Comparison of ENCODE assay signal across 14 cellular contexts in the genomic region with DNA sequence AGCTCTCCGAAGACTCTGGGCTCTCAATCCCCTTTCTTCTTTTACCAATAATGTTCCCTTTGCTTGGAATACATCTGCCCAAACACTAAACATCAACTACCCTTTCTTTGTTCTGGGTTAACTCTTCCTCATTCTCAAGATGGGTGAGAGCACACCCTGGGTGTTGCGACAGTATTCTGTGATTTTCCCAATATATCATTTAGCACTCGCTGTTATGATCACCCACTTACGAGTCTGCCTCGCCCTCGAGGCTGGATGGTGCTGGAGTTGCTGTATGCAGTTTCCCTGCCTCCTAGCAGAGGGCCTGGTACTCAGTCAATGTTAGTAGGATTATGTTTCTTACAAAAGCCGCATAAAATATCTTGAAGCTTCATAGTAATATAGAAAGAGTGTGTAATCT.
DNase-seq lines count a peak whose midpoint lies in the region; ATAC-seq and TF ChIP-seq lines count a peak whose summit lies in the region.
"Had no signal": no experiment of that assay in that cellular context is flagged by ENCODE, and none has a peak within 500 bp of the region (broad histone marks: within the 10 kb centered on the region; RNA-seq: fewer than 3 reads in every experiment).

No MANE protein-coding gene starts in this region.

- WGBS in body of pancreas, 2 donors = 73 to 80% methylated on average over 7 of the region's 7 CpGs

- no peaks in the 10 kb centered on the region for H3K36me3 Mint-ChIP-seq in stimulated activated naive B cell treated with anti-CD40 and anti-IgM and Interleukin-4, amounts not matched to agents 10 μg/mL and 1 μg/mL and 100 μg/mL, for 72 hours

- H3K9me3 Mint-ChIP-seq in stimulated activated naive B cell treated with anti-CD40 and anti-IgM and Interleukin-4, amounts not matched to agents 10 μg/mL and 1 μg/mL and 100 μg/mL, for 72 hours = no peaks in the 10 kb centered on the region
- H3K9me3 Mint-ChIP-seq: T-helper 2 cell treated with Interferon-gamma antibody and Interleukin-4, amounts not matched to agents 5 μg/mL and 100 μg/mL, for 36 hours had no signal

- H3K4me1 Mint-ChIP-seq in stimulated activated naive B cell treated with anti-CD40 and anti-IgM and Interleukin-4, amounts not matched to agents 10 μg/mL and 1 μg/mL and 100 μg/mL, for 72 hours = no peaks in the 10 kb centered on the region

- TF ChIP-seq POLR2A in body of pancreas (IDR thresholded peaks at IDR 0.05) = no peak

- peak; percentile 32 for DNase-seq in CD1c-positive myeloid dendritic cell (ENCODE audit: extremely low spot score)
- DNase-seq in NCI-H146 (lab: John Stamatoyannopoulos, UW) = peak; percentile 61
- no peak for DNase-seq in body of pancreas
- DNase-seq in lower lobe of right lung = peak; percentile 53
- DNase-seq in activated CD4-positive, alpha-beta T cell treated with anti-CD3 and anti-CD28 coated beads for 4 hours = no peak
- no peak for DNase-seq in stimulated activated naive B cell treated with anti-CD40 and anti-IgM and Interleukin-4, amounts not matched to agents 10 μg/mL and 1 μg/mL and 100 μg/mL, for 72 hours
- DNase-seq: activated effector memory CD4-positive, alpha-beta T cell treated with anti-CD3 and anti-CD28 coated beads, Interleukin-2, amount 50 U/mL, for 16 hours; mesenchymal stem cell; NCI-H446 treated with DMSO at 0.1 percent for 48 hours; psoas muscle; stimulated activated CD4-positive, alpha-beta T cell treated with anti-CD3 and anti-CD28 coated beads, Interleukin-2, amount 100 ng/mL, for 24 hours had no signal

- H3K27me3 ChIP-seq in body of pancreas (no peaks in the 10 kb centered on the region), lower lobe of right lung (ENCODE audit: low read depth) (no peaks in the 10 kb centered on the region)

- intact Hi-C loops in body of pancreas (cut with DNase I) = no loop called here
- intact Hi-C loops in lower lobe of right lung (cut with DNase I) = no loop called here

- no peak overlapping the region for H3K4me3 Mint-ChIP-seq in stimulated activated naive B cell treated with anti-CD40 and anti-IgM and Interleukin-4, amounts not matched to agents 10 μg/mL and 1 μg/mL and 100 μg/mL, for 72 hours
- H3K4me3 Mint-ChIP-seq: T-helper 2 cell treated with Interferon-gamma antibody and Interleukin-4, amounts not matched to agents 5 μg/mL and 100 μg/mL, for 36 hours had no signal

- TF ChIP-seq CTCF in body of pancreas (IDR thresholded peaks at IDR 0.05) = no peak
- no peak for TF ChIP-seq CTCF in lower lobe of right lung (IDR thresholded peaks at IDR 0.05)

- H3K27ac Mint-ChIP-seq in stimulated activated naive B cell treated with anti-CD40 and anti-IgM and Interleukin-4, amounts not matched to agents 10 μg/mL and 1 μg/mL and 100 μg/mL, for 72 hours = no peak overlapping the region
- H3K27ac Mint-ChIP-seq: T-helper 2 cell treated with Interferon-gamma antibody and Interleukin-4, amounts not matched to agents 5 μg/mL and 100 μg/mL, for 36 hours had no signal

- H3K4me1 ChIP-seq in body of pancreas (peaks cover 27% of the 10 kb centered on the region), lower lobe of right lung (no peaks in the 10 kb centered on the region)
- H3K4me1 ChIP-seq: psoas muscle had no signal

- no peaks in the 10 kb centered on the region for H3K36me3 ChIP-seq in body of pancreas (replicated peaks in 1 of 2; ENCODE audit: insufficient read depth in 1 of 2, low read depth in 2 of 2)
- no peaks in the 10 kb centered on the region for H3K36me3 ChIP-seq in lower lobe of right lung

- H3K27me3 Mint-ChIP-seq in stimulated activated naive B cell treated with anti-CD40 and anti-IgM and Interleukin-4, amounts not matched to agents 10 μg/mL and 1 μg/mL and 100 μg/mL, for 72 hours = no peaks in the 10 kb centered on the region

- H3K27ac ChIP-seq in body of pancreas (peak overlapping the region in 2 of 4 donors; percentile 48 to 69), lower lobe of right lung (no peak overlapping the region)
- H3K27ac ChIP-seq: psoas muscle had no signal

- peak; percentile 27 for ATAC-seq in body of pancreas
- peak; percentile 64 to 66 for ATAC-seq in lower lobe of right lung
- no peak for ATAC-seq in HG03095 (IDR thresholded peaks at IDR 0.05; ENCODE audit: unreplicated experiment)
- no peak for ATAC-seq in HG03442 (IDR thresholded peaks at IDR 0.05; ENCODE audit: unreplicated experiment)
- ATAC-seq in stimulated activated naive B cell treated with anti-CD40 and anti-IgM and Interleukin-4, amounts not matched to agents 10 μg/mL and 1 μg/mL and 100 μg/mL, for 72 hours (replicated peaks) = no peak
- ATAC-seq: psoas muscle had no signal

- H3K4me3 ChIP-seq in body of pancreas (no peak overlapping the region), lower lobe of right lung (no peak overlapping the region)
- H3K4me3 ChIP-seq: psoas muscle had no signal

- H3K9me3 ChIP-seq in body of pancreas (no peaks in the 10 kb centered on the region), lower lobe of right lung (no peaks in the 10 kb centered on the region)
- H3K9me3 ChIP-seq: psoas muscle had no signal

Comparison
In these comparisons a context has a peak if more than half of its experiments do, and no peak if none do; other contexts are left out.
1. DNase-seq: peak in CD1c-positive myeloid dendritic cell (single experiment), NCI-H146 (single experiment) and lower lobe of right lung (single experiment); none in body of pancreas (0 of 4), activated CD4-positive, alpha-beta T cell treated with anti-CD3 and anti-CD28 coated beads for 4 hours (0 of 2) and stimulated activated naive B cell treated with anti-CD40 and anti-IgM and Interleukin-4, amounts not matched to agents 10 μg/mL and 1 μg/mL and 100 μg/mL, for 72 hours (single experiment).
2. ATAC-seq: peak in body of pancreas (single experiment) and lower lobe of right lung (2 of 2); none in HG03095 (single experiment), HG03442 (single experiment) and stimulated activated naive B cell treated with anti-CD40 and anti-IgM and Interleukin-4, amounts not matched to agents 10 μg/mL and 1 μg/mL and 100 μg/mL, for 72 hours (0 of 2).